Comparison of ENCODE assay signal across 13 cellular contexts in the genomic region with DNA sequence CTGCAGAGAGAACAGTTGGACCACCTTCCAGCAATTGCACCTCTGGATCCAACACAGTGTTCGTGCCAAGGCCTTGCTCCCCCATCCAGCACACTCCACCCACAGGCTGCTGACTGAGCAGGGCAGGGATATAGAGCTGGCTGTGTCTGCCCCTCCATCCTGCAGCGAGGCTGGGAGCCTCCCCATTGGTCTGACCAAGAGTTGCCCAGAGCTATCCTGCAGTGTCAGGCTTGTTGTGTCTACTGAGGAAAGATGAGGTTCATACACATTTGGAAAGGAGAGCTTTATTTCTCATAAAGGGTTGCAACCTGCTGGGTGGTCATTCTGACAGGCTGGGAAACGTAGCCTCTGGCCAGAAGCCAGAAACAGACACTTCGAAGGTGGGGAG. TPM values are rescaled to one million over a fixed set of nuclear protein-coding genes. Genes with fewer than 3 reads are reported as not detected.
A peak's percentile ranks its signal among the peaks of the same experiment; 100 is the strongest.
DNase-seq lines count a peak whose midpoint lies in the region; ATAC-seq, FAIRE-seq and TF ChIP-seq lines count a peak whose summit lies in the region.
"Had no signal": no experiment of that assay in that cellular context is flagged by ENCODE, and none has a peak within 500 bp of the region (broad histone marks: within the 10 kb centered on the region; RNA-seq: fewer than 3 reads in every experiment).

No MANE protein-coding gene starts in this region.

- H3K27me3 ChIP-seq in keratinocyte (ENCODE audit: control insufficient read depth, extremely low read depth, insufficient read depth, low read length), result no peaks in the 10 kb centered on the region

- no peaks in the 10 kb centered on the region for H3K79me2 ChIP-seq in keratinocyte (ENCODE audit: control insufficient read depth, insufficient read depth, low read length)

- H3K4me1 ChIP-seq in keratinocyte (ENCODE audit: control insufficient read depth, extremely low read depth, insufficient read depth, low read length), result peaks cover 49% of the 10 kb centered on the region

- H3K9ac ChIP-seq in keratinocyte (ENCODE audit: control insufficient read depth, extremely low read depth, insufficient read depth, low read length), result no peak overlapping the region

- DNase-seq in Right ventricle myocardium inferior (ENCODE audit: missing footprints) (peak; percentile 59), cardiac septum (ENCODE audit: low spot score) (no peak), T-cell (no peak), keratinocyte (ENCODE audit: low read depth, low spot score) (no peak), urothelium cell line (ENCODE audit: low spot score) (peak; percentile 64), NCI-H2029 (lab: John Stamatoyannopoulos, UW) (no peak), mesothelial cell of epicardium (ENCODE audit: low spot score in 2 of 2, unreplicated experiment in 2 of 2) (no peak), T1000 (lab: John Stamatoyannopoulos, UW) (no peak)
- DNase-seq: amniotic stem cell, NCI-H1048 had no signal

- H3K4me3 Mint-ChIP-seq in T-cell, result no peak overlapping the region
- H3K4me3 Mint-ChIP-seq in mesothelial cell of epicardium, result no peak overlapping the region

- H3K4me3 ChIP-seq in keratinocyte (ENCODE audit: control insufficient read depth in 2 of 3, extremely low read depth in 1 of 3, insufficient read depth in 2 of 3, low read depth in 1 of 3, low read length in 3 of 3), result no peak overlapping the region

- ATAC-seq in Right ventricle myocardium inferior, result peak; percentile 60
- ATAC-seq in T-cell (replicated peaks in 1 of 4), result no peak
- ATAC-seq: activated CD4-positive, CD25-positive, alpha-beta regulatory T cell treated with anti-CD3 and anti-CD28 coated beads, Interleukin-2, amount 50 U/mL, for 24 hours had no signal

- H3K9me3 Mint-ChIP-seq in T-cell (no peaks in the 10 kb centered on the region), mesothelial cell of epicardium (no peaks in the 10 kb centered on the region)

- H3K4me1 Mint-ChIP-seq in T-cell (peaks cover 44 to 57% (median 51%) of the 10 kb centered on the region in 3 donors), mesothelial cell of epicardium (peaks cover 28% of the 10 kb centered on the region)

- H3K27me3 Mint-ChIP-seq in T-cell (no peaks in the 10 kb centered on the region), mesothelial cell of epicardium (ENCODE audit: low read depth) (no peaks in the 10 kb centered on the region)

- FAIRE-seq in keratinocyte (lab: Jason Lieb, UNC) (no peak), urothelium cell line (lab: Jason Lieb, UNC) (no peak)
- FAIRE-seq: islet of Langerhans had no signal

- peaks cover 3% of the 10 kb centered on the region for H3K9me1 ChIP-seq in keratinocyte (ENCODE audit: control insufficient read depth, extremely low read depth, insufficient read depth, low read length)

- H3K36me3 ChIP-seq in keratinocyte (ENCODE audit: control insufficient read depth in 2 of 2, extremely low read depth in 1 of 2, insufficient read depth in 2 of 2, low read length in 2 of 2), result no peaks in the 10 kb centered on the region

- no peaks in the 10 kb centered on the region for H4K20me1 ChIP-seq in keratinocyte (ENCODE audit: control insufficient read depth, extremely low read depth, insufficient read depth, low read length)

- CTCF ChIA-PET in T-cell (lab: Charles Lee), result no interaction called here

- no peak for TF ChIP-seq CTCF in keratinocyte (optimal IDR thresholded peaks at IDR 0.05 in 1 of 3, IDR thresholded peaks at IDR 0.05 in 1 of 3, conservative IDR thresholded peaks at IDR 0.05 in 1 of 3; ENCODE audit: extremely low read depth in 1 of 3, insufficient read depth in 2 of 3, low read length in 3 of 3)
- no peak for TF ChIP-seq CTCF in mesothelial cell of epicardium (IDR thresholded peaks at IDR 0.05; ENCODE audit: unreplicated experiment)

- dilution Hi-C loops in keratinocyte (cut with MboI; ENCODE audit: extremely low pct_ligation_motif_present, low sequenced_read_pairs), result no loop called here

- intact Hi-C loops in Right ventricle myocardium inferior (cut with DNase I) (no loop called here), cardiac septum (cut with DNase I) (no loop called here)

- H3K4me2 ChIP-seq in keratinocyte (ENCODE audit: control insufficient read depth, extremely low read depth, insufficient read depth, low read depth, low read length), result peak overlapping the region; percentile 45

- H3K27ac Mint-ChIP-seq in T-cell (peak overlapping the region; percentile 48 to 53), mesothelial cell of epicardium (no peak overlapping the region)

- POLR2A ChIA-PET in T-cell (lab: Charles Lee), result no interaction called here

- H3K9me3 ChIP-seq in keratinocyte (ENCODE audit: control insufficient read depth, low read depth, low read length), result no peaks in the 10 kb centered on the region

- H2AFZ ChIP-seq in keratinocyte (ENCODE audit: control insufficient read depth, low read length), result no peak overlapping the region

- no peak overlapping the region for H3K27ac ChIP-seq in keratinocyte (ENCODE audit: control insufficient read depth, insufficient read depth, low read length)

- H3K36me3 Mint-ChIP-seq in T-cell (no peaks in the 10 kb centered on the region), mesothelial cell of epicardium (no peaks in the 10 kb centered on the region)

RNA-seq across cellular contexts. Expression of a gene that starts 27.1 kb away (rescaled TPM):
- total RNA-seq in Right ventricle myocardium inferior, result 4.3 TPM
- 1.2 TPM for total RNA-seq in cardiac septum
- total RNA-seq in T-cell, result 100 to 1,000 TPM in 1 of 5 donors, 10 to 100 TPM in 4; 32.6 to 146 (median 63.0) TPM
- polyA plus RNA-seq in keratinocyte, result 0.02 to 0.09 TPM in 2 of 3 replicates, not detected in the other
- not detected for polyA plus RNA-seq in keratinocyte (2011; ENCODE audit: low read depth)
- 0.02 TPM in 1 of 2 replicates, not detected in the other for polyA plus RNA-seq in keratinocyte (2011; cell fraction: cytosol; rRNA removed)
- polyA plus RNA-seq in keratinocyte (2011; cell fraction: nucleus; rRNA removed), result not detected in 2 replicates
- not detected in 2 replicates for polyA plus RNA-seq in keratinocyte (2012; ENCODE audit: low replicate concordance)
- 0.10 TPM in 1 of 3 replicates, not detected in the others for polyA minus RNA-seq in keratinocyte
- not detected for polyA minus RNA-seq in keratinocyte (2011; cell fraction: cytosol; rRNA and poly(A)+ RNA removed)
- polyA minus RNA-seq in keratinocyte (2011; cell fraction: nucleus; rRNA and poly(A)+ RNA removed), result not detected in 2 replicates
- total RNA-seq in mesothelial cell of epicardium, result 0.13 to 0.20 TPM in 2 of 3 replicates, not detected in the other
- total RNA-seq: renal cortical epithelial cell had no signal

Comparison
In these comparisons a context has a peak if more than half of its experiments do, and no peak if none do; other contexts are left out.
1. DNase-seq: peak in Right ventricle myocardium inferior (single experiment) and urothelium cell line (single experiment); none in cardiac septum (single experiment), T-cell (0 of 34), keratinocyte (single experiment), NCI-H2029 (single experiment), mesothelial cell of epicardium (0 of 2) and T1000 (single experiment).